In genomic region chrX:3939967-3940610, GRCh38 we compare ENCODE assay signal across 8 cellular contexts.
A peak's percentile ranks its signal among the peaks of the same experiment; 100 is the strongest.
DNase-seq lines count a peak whose midpoint lies in the region; ATAC-seq and TF ChIP-seq lines count a peak whose summit lies in the region.

No MANE protein-coding gene starts in this region.

- H3K27ac ChIP-seq in right lobe of liver: no peak overlapping the region

- no peak overlapping the region for H3K4me3 Mint-ChIP-seq in activated T-helper 1 cell treated with anti-CD3 and anti-CD28 coated beads, Interleukin-12 subunit alpha, Interleukin-12 subunit beta, Interleukin-2, Interleukin-4 antibody, amounts not matched to agents 30 ng/mL and 10 ng/mL and 1 ng/mL, durations not matched to agents 14 hours and 24 hours and 36 hours
- H3K4me3 Mint-ChIP-seq in activated CD8-positive, alpha-beta memory T cell treated with anti-CD3 and anti-CD28 coated beads, Interleukin-2, amount 10 ng/mL, durations not matched to agents 7 days and 5 days: no peak overlapping the region

- H3K27me3 Mint-ChIP-seq in activated T-helper 1 cell treated with anti-CD3 and anti-CD28 coated beads, Interleukin-12 subunit alpha, Interleukin-12 subunit beta, Interleukin-2, Interleukin-4 antibody, amounts not matched to agents 30 ng/mL and 10 ng/mL and 1 ng/mL, durations not matched to agents 14 hours and 24 hours and 36 hours (ENCODE audit: insufficient read depth): no peaks in the 10 kb centered on the region
- H3K27me3 Mint-ChIP-seq in activated CD8-positive, alpha-beta memory T cell treated with anti-CD3 and anti-CD28 coated beads, Interleukin-2, amount 10 ng/mL, durations not matched to agents 7 days and 5 days: peaks cover 7% of the 10 kb centered on the region

- TF ChIP-seq CTCF in WI38 (IDR thresholded peaks at IDR 0.05; ENCODE audit: low read depth, low read length): peak; percentile 17; the same call in 1 of the 2 replicates
- peak; percentile 49 to 58 (median 54) for TF ChIP-seq CTCF in right lobe of liver (IDR thresholded peaks at IDR 0.05)

- H3K9me3 ChIP-seq in right lobe of liver: peaks cover 0 to 4% (median 0%) of the 10 kb centered on the region in 4 donors

- H3K4me3 ChIP-seq in WI38 (ENCODE audit: low read depth, low read length) (no peak overlapping the region), right lobe of liver (no peak overlapping the region)

- no peaks in the 10 kb centered on the region for H3K4me1 Mint-ChIP-seq in activated T-helper 1 cell treated with anti-CD3 and anti-CD28 coated beads, Interleukin-12 subunit alpha, Interleukin-12 subunit beta, Interleukin-2, Interleukin-4 antibody, amounts not matched to agents 30 ng/mL and 10 ng/mL and 1 ng/mL, durations not matched to agents 14 hours and 24 hours and 36 hours (ENCODE audit: low read depth)
- H3K4me1 Mint-ChIP-seq in activated CD8-positive, alpha-beta memory T cell treated with anti-CD3 and anti-CD28 coated beads, Interleukin-2, amount 10 ng/mL, durations not matched to agents 7 days and 5 days: no peaks in the 10 kb centered on the region

- no peaks in the 10 kb centered on the region for H3K36me3 Mint-ChIP-seq in activated T-helper 1 cell treated with anti-CD3 and anti-CD28 coated beads, Interleukin-12 subunit alpha, Interleukin-12 subunit beta, Interleukin-2, Interleukin-4 antibody, amounts not matched to agents 30 ng/mL and 10 ng/mL and 1 ng/mL, durations not matched to agents 14 hours and 24 hours and 36 hours (ENCODE audit: low read depth)
- H3K36me3 Mint-ChIP-seq in activated CD8-positive, alpha-beta memory T cell treated with anti-CD3 and anti-CD28 coated beads, Interleukin-2, amount 10 ng/mL, durations not matched to agents 7 days and 5 days: no peaks in the 10 kb centered on the region

- no peaks in the 10 kb centered on the region for H3K9me3 Mint-ChIP-seq in activated T-helper 1 cell treated with anti-CD3 and anti-CD28 coated beads, Interleukin-12 subunit alpha, Interleukin-12 subunit beta, Interleukin-2, Interleukin-4 antibody, amounts not matched to agents 30 ng/mL and 10 ng/mL and 1 ng/mL, durations not matched to agents 14 hours and 24 hours and 36 hours
- no peaks in the 10 kb centered on the region for H3K9me3 Mint-ChIP-seq in activated CD8-positive, alpha-beta memory T cell treated with anti-CD3 and anti-CD28 coated beads, Interleukin-2, amount 10 ng/mL, durations not matched to agents 7 days and 5 days (ENCODE audit: low read depth)

- intact Hi-C loops in right lobe of liver (cut with DNase I): no loop called here
- intact Hi-C loops in activated T-helper 1 cell treated with anti-CD3 and anti-CD28 coated beads, Interleukin-12 subunit alpha, Interleukin-12 subunit beta, Interleukin-2, Interleukin-4 antibody, amounts not matched to agents 30 ng/mL and 10 ng/mL and 1 ng/mL, durations not matched to agents 14 hours and 24 hours and 36 hours (cut with micrococcal nuclease): no loop called here

- peaks cover 0 to 8% (median 0%) of the 10 kb centered on the region in 4 donors for H3K4me1 ChIP-seq in right lobe of liver

- H3K36me3 ChIP-seq in right lobe of liver: no peaks in the 10 kb centered on the region

- no peak for TF ChIP-seq POLR2A in right lobe of liver (IDR thresholded peaks at IDR 0.05)

- ATAC-seq in right lobe of liver: peak; percentile 55 to 83 (median 75)
- ATAC-seq in activated CD8-positive, alpha-beta memory T cell treated with anti-CD3 and anti-CD28 coated beads, Interleukin-2, amount 10 ng/mL, durations not matched to agents 7 days and 5 days: no peak
- no peak for ATAC-seq in HG03571 (IDR thresholded peaks at IDR 0.05; ENCODE audit: unreplicated experiment)

- WGBS in right lobe of liver (ENCODE audit: insufficient coverage, low coverage, low lambda C conversion rate, missing lambda C conversion rate): 13% methylated on average over 4 of the region's 4 CpGs

- CTCF ChIA-PET in activated CD8-positive, alpha-beta memory T cell treated with anti-CD3 and anti-CD28 coated beads, Interleukin-2, amount 10 ng/mL, durations not matched to agents 7 days and 5 days (lab: Charles Lee): interaction anchor here (1.5 kb wide), 1 partner anchor 22 kb away, joined by 5 read pairs; no protein-coding TSS in a partner anchor

- H3K27me3 ChIP-seq in right lobe of liver: no peaks in the 10 kb centered on the region

- DNase-seq in EL (peak; percentile 3), HuH-7 (ENCODE audit: low spot score) (peak; percentile 1), right lobe of liver (peak in 1 of 3 donors; percentile 50), UCSD-AML1 (lab: John Stamatoyannopoulos, UW; ENCODE audit: unreplicated experiment) (no peak)
- DNase-seq in activated T-helper 1 cell treated with anti-CD3 and anti-CD28 coated beads, Interleukin-12 subunit alpha, Interleukin-12 subunit beta, Interleukin-2, Interleukin-4 antibody, amounts not matched to agents 30 ng/mL and 10 ng/mL and 1 ng/mL, durations not matched to agents 14 hours and 24 hours and 36 hours (ENCODE audit: low spot score): no peak
- no peak for DNase-seq in activated CD8-positive, alpha-beta memory T cell treated with anti-CD3 and anti-CD28 coated beads, Interleukin-2, amount 10 ng/mL, durations not matched to agents 7 days and 5 days

- no peak overlapping the region for H3K27ac Mint-ChIP-seq in activated T-helper 1 cell treated with anti-CD3 and anti-CD28 coated beads, Interleukin-12 subunit alpha, Interleukin-12 subunit beta, Interleukin-2, Interleukin-4 antibody, amounts not matched to agents 30 ng/mL and 10 ng/mL and 1 ng/mL, durations not matched to agents 14 hours and 24 hours and 36 hours
- H3K27ac Mint-ChIP-seq in activated CD8-positive, alpha-beta memory T cell treated with anti-CD3 and anti-CD28 coated beads, Interleukin-2, amount 10 ng/mL, durations not matched to agents 7 days and 5 days: no peak overlapping the region

Comparison
In these comparisons a context has a peak if more than half of its experiments do, and no peak if none do; other contexts are left out.
1. DNase-seq: peak in EL (single experiment) and HuH-7 (single experiment); none in activated T-helper 1 cell treated with anti-CD3 and anti-CD28 coated beads, Interleukin-12 subunit alpha, Interleukin-12 subunit beta, Interleukin-2, Interleukin-4 antibody, amounts not matched to agents 30 ng/mL and 10 ng/mL and 1 ng/mL, durations not matched to agents 14 hours and 24 hours and 36 hours (single experiment), UCSD-AML1 (single experiment) and activated CD8-positive, alpha-beta memory T cell treated with anti-CD3 and anti-CD28 coated beads, Interleukin-2, amount 10 ng/mL, durations not matched to agents 7 days and 5 days (single experiment).
2. ATAC-seq: peak in right lobe of liver (4 of 4); none in activated CD8-positive, alpha-beta memory T cell treated with anti-CD3 and anti-CD28 coated beads, Interleukin-2, amount 10 ng/mL, durations not matched to agents 7 days and 5 days (single experiment) and HG03571 (single experiment).